ENCODE assay signal across 8 cellular contexts in genomic region chr15:75201609-75202250, GRCh38. TPM values are rescaled to one million over a fixed set of nuclear protein-coding genes. Genes with fewer than 3 reads are reported as not detected.
DNase-seq lines count a peak whose midpoint lies in the region; ATAC-seq lines count a peak whose summit lies in the region.

Gene C15orf39, plus strand, starts transcription at chr15:75201882. Its CDS starts 4,167 bp downstream, at chr15:75206049.

- peak within 1 kb of the TSS; percentile 69 for H3K27ac ChIP-seq in cingulate gyrus (ENCODE audit: low read depth, low read length)

- intact Hi-C loops in left colon (cut with DNase I, micrococcal nuclease), result loop anchor here (5.0 kb wide), 1 partner anchor 159 kb away; no protein-coding TSS in a partner anchor

- DNase-seq in SIG-M5 treated with dmso at 0.1 percent for 504 hours (lab: John Stamatoyannopoulos, UW; ENCODE audit: unreplicated experiment) (peak; percentile 72), SIG-M5 (lab: John Stamatoyannopoulos, UW) (no peak), NCI-H2227 treated with DMSO at 0.1 percent for 48 hours (lab: John Stamatoyannopoulos, UW) (peak; percentile 69), left colon (peak; percentile 63 to 81)
- peak; percentile 81 for DNase-seq in activated CD4-positive, alpha-beta T cell treated with anti-CD3 and anti-CD28 coated beads for 48 hours
- DNase-seq in stimulated activated CD4-positive, alpha-beta T cell treated with anti-CD3 and anti-CD28 coated beads, Interleukin-2, amount 100 ng/mL, for 4 hours (ENCODE audit: low read depth), result peak; percentile 61

- ATAC-seq in HG02884 (IDR thresholded peaks at IDR 0.05; ENCODE audit: unreplicated experiment) (peak; percentile 37), left colon (peak; percentile 69)

RNA-seq across cellular contexts. Expression of gene C15orf39, which starts in this region (rescaled TPM):
- 10 to 100 TPM; 23.1 to 26.9 TPM for total RNA-seq in left colon
